20 cellular contexts compared by ENCODE assay signal in genomic region chr19:21588202-21588601, GRCh38.
DNase-seq lines count a peak whose midpoint lies in the region; ATAC-seq, FAIRE-seq and TF ChIP-seq lines count a peak whose summit lies in the region.
"Had no signal": no experiment of that assay in that cellular context is flagged by ENCODE, and none has a peak within 500 bp of the region (broad histone marks: within the 10 kb centered on the region; RNA-seq: fewer than 3 reads in every experiment).

No MANE protein-coding gene starts in this region.

- BruUV-seq in K562 (replicated peaks; lab: Mats Ljungman, UMichigan): no TSS peak

- no peaks in the 10 kb centered on the region for H3K9me1 ChIP-seq in K562 (ENCODE audit: control insufficient read depth, insufficient read depth, low read length)

- H3K9ac ChIP-seq in DND-41 (ENCODE audit: low read depth, low read length): peak overlapping the region; percentile 99
- H3K9ac ChIP-seq in K562 (ENCODE audit: insufficient read depth in 1 of 2, low read depth in 2 of 2, low read length in 2 of 2): no peak overlapping the region
- H3K9ac ChIP-seq: BLaER1 treated with 17β-estradiol and CSF1 and Interleukin-3, amounts not matched to agents 10 nM and 100 nM; GM23248 had no signal

- no peak for TF ChIP-seq CTCF in DND-41 (IDR thresholded peaks at IDR 0.05; ENCODE audit: borderline replicate concordance, extremely low read depth, low read length, poor library complexity, severe bottlenecking)
- TF ChIP-seq CTCF in K562 (IDR thresholded peaks at IDR 0.05 in 2 of 3, conservative IDR thresholded peaks at IDR 0.05 in 1 of 3; ENCODE audit: insufficient read depth in 2 of 3, low read depth in 1 of 3, low read length in 3 of 3): no peak
- no peak for TF ChIP-seq CTCF in prostate gland (IDR thresholded peaks at IDR 0.05)

- H3K4me2 ChIP-seq in DND-41 (ENCODE audit: insufficient read depth, low read length): peak overlapping the region; percentile 68
- H3K4me2 ChIP-seq in K562 (ENCODE audit: insufficient read depth, low read length): no peak overlapping the region
- H3K4me2 ChIP-seq: BLaER1 treated with 17β-estradiol and CSF1 and Interleukin-3, amounts not matched to agents 10 nM and 100 nM had no signal

- H3K27ac Mint-ChIP-seq in stimulated activated effector memory CD8-positive, alpha-beta T cell treated with anti-CD3 and anti-CD28 coated beads, Interleukin-12 subunit alpha, Interleukin-12 subunit beta, amount 100 ng/mL, for 72 hours: no peak overlapping the region
- H3K27ac Mint-ChIP-seq: B cell, HFFc6 had no signal

- TF ChIP-seq RAD21 in K562 (CRISPR knock-in tag; conservative IDR thresholded peaks at IDR 0.05 in 1 of 2, IDR thresholded peaks at IDR 0.05 in 1 of 2): no peak

- CTCF ChIA-PET in K562 (lab: Yijun Ruan, JAX; ENCODE audit: low intra/inter-chr PET ratio): no interaction called here

- H3K27me3 ChIP-seq in DND-41 (ENCODE audit: insufficient read depth, low read length, poor library complexity) (no peaks in the 10 kb centered on the region), K562 (ENCODE audit: control insufficient read depth in 2 of 2, insufficient read depth in 2 of 2, low read length in 2 of 2) (no peaks in the 10 kb centered on the region), prostate gland (replicated peaks; ENCODE audit: insufficient read depth) (no peaks in the 10 kb centered on the region)
- H3K27me3 ChIP-seq: BLaER1 treated with 17β-estradiol and CSF1 and Interleukin-3, amounts not matched to agents 10 nM and 100 nM had no signal

- ATAC-seq in DND-41 (ENCODE audit: insufficient read depth, low read depth) (no peak), K562 (no peak), left colon (peak; percentile 34)
- ATAC-seq in stimulated activated effector memory CD8-positive, alpha-beta T cell treated with anti-CD3 and anti-CD28 coated beads, Interleukin-12 subunit alpha, Interleukin-12 subunit beta, amount 100 ng/mL, for 72 hours: no peak
- ATAC-seq: HCT116 had no signal

- no peak for TF ChIP-seq EP300 in K562 (IDR thresholded peaks at IDR 0.05; ENCODE audit: low read length)

- H3K27ac ChIP-seq in DND-41 (ENCODE audit: low read length) (peak overlapping the region; percentile 99), K562 (ENCODE audit: extremely low read depth, low read depth, low read length) (no peak overlapping the region), prostate gland (no peak overlapping the region)
- H3K27ac ChIP-seq: BLaER1 treated with 17β-estradiol and CSF1 and Interleukin-3, amounts not matched to agents 10 nM and 100 nM; GM23248; HL-60 had no signal

- WGBS in K562 (ENCODE audit: insufficient coverage, low coverage, missing lambda C conversion rate): 59% methylated on average over 5 of the region's 5 CpGs
- WGBS in prostate gland: 91% methylated on average over 5 of the region's 5 CpGs

- TF ChIP-seq POLR2A in K562 (conservative IDR thresholded peaks at IDR 0.05) (no peak), prostate gland (IDR thresholded peaks at IDR 0.05) (no peak)

- in situ Hi-C loops in K562 (cut with MboI): no loop called here

- H3K79me2 ChIP-seq in DND-41 (ENCODE audit: insufficient read depth, low read length) (peaks cover 52% of the 10 kb centered on the region), K562 (ENCODE audit: control insufficient read depth, insufficient read depth, low read length) (no peaks in the 10 kb centered on the region)

- no peak for FAIRE-seq in K562 (lab: Jason Lieb, UNC)
- FAIRE-seq: GM12892, GM18507 had no signal

- H3K9me3 ChIP-seq in DND-41 (ENCODE audit: insufficient read depth, low read length, severe bottlenecking) (no peaks in the 10 kb centered on the region), K562 (replicated peaks; ENCODE audit: control insufficient read depth, insufficient read depth, low read depth, low read length) (peaks cover 3% of the 10 kb centered on the region; the same call in 1 of the 2 replicates), prostate gland (no peaks in the 10 kb centered on the region)

- H3K4me1 Mint-ChIP-seq in stimulated activated effector memory CD8-positive, alpha-beta T cell treated with anti-CD3 and anti-CD28 coated beads, Interleukin-12 subunit alpha, Interleukin-12 subunit beta, amount 100 ng/mL, for 72 hours: peaks cover 31% of the 10 kb centered on the region

- no peak overlapping the region for H2AFZ ChIP-seq in DND-41 (ENCODE audit: low read depth, low read length)
- no peak overlapping the region for H2AFZ ChIP-seq in K562 (ENCODE audit: low read depth, low read length)
- H2AFZ ChIP-seq: GM23248 had no signal

- no peak for DNase-seq in DND-41
- DNase-seq in K562 (ENCODE audit: extremely low read depth in 1 of 4, low spot score in 3 of 4): no peak
- DNase-seq in left colon: no peak
- DNase-seq in stimulated activated effector memory CD8-positive, alpha-beta T cell treated with anti-CD3 and anti-CD28 coated beads, Interleukin-12 subunit alpha, Interleukin-12 subunit beta, amount 100 ng/mL, for 72 hours (ENCODE audit: low spot score in 2 of 2): no peak
- DNase-seq in NK-92 treated with Interleukin-12 subunit alpha and Interleukin-12 subunit beta, amount 100 ng/mL, for 24 hours (lab: John Stamatoyannopoulos, UW): no peak
- DNase-seq in prostate gland (ENCODE audit: low spot score): no peak
- no peak for DNase-seq in activated CD8-positive, alpha-beta memory T cell treated with anti-CD3 and anti-CD28 coated beads, Interleukin-2, amount 50 U/mL, for 48 hours
- DNase-seq: CD8-positive, alpha-beta memory T cell; COR-L47; GDM1; GM23248; H7; HFFc6; IMR-90 had no signal

- H3K4me3 Mint-ChIP-seq in stimulated activated effector memory CD8-positive, alpha-beta T cell treated with anti-CD3 and anti-CD28 coated beads, Interleukin-12 subunit alpha, Interleukin-12 subunit beta, amount 100 ng/mL, for 72 hours: peak overlapping the region; percentile 78
- H3K4me3 Mint-ChIP-seq: B cell, HFFc6 had no signal

- POLR2A ChIA-PET in K562 (lab: Yijun Ruan, JAX): no interaction called here

- H4K20me1 ChIP-seq in DND-41 (ENCODE audit: insufficient read depth, low read length): no peaks in the 10 kb centered on the region
- no peaks in the 10 kb centered on the region for H4K20me1 ChIP-seq in K562 (replicated peaks; ENCODE audit: control insufficient read depth, insufficient read depth, low read length)
- H4K20me1 ChIP-seq: BLaER1 treated with 17β-estradiol and CSF1 and Interleukin-3, amounts not matched to agents 10 nM and 100 nM had no signal

- intact Hi-C loops in K562 (cut with micrococcal nuclease): no loop called here
- intact Hi-C loops in left colon (cut with DNase I, micrococcal nuclease): no loop called here
- intact Hi-C loops in prostate gland (cut with DNase I): no loop called here

- H3K9me3 Mint-ChIP-seq in stimulated activated effector memory CD8-positive, alpha-beta T cell treated with anti-CD3 and anti-CD28 coated beads, Interleukin-12 subunit alpha, Interleukin-12 subunit beta, amount 100 ng/mL, for 72 hours: no peaks in the 10 kb centered on the region

- H3K4me1 ChIP-seq in DND-41 (ENCODE audit: insufficient read depth, low read length) (peaks cover 53% of the 10 kb centered on the region), K562 (replicated peaks in 1 of 2; ENCODE audit: control insufficient read depth in 2 of 2, insufficient read depth in 2 of 2, low read length in 2 of 2) (peaks cover 9 to 22% of the 10 kb centered on the region in 2 experiments; a peak in 4 of 5 replicates), prostate gland (replicated peaks) (no peaks in the 10 kb centered on the region)

- no peaks in the 10 kb centered on the region for H3K36me3 Mint-ChIP-seq in stimulated activated effector memory CD8-positive, alpha-beta T cell treated with anti-CD3 and anti-CD28 coated beads, Interleukin-12 subunit alpha, Interleukin-12 subunit beta, amount 100 ng/mL, for 72 hours

- H3K4me3 ChIP-seq in DND-41 (ENCODE audit: low read depth in 1 of 2, low read length in 2 of 2) (peak overlapping the region in 1 of 2 experiments; percentile 94; a peak in 2 of 4 replicates), K562 (no peak overlapping the region), prostate gland (no peak overlapping the region)
- H3K4me3 ChIP-seq: BLaER1 treated with 17β-estradiol and CSF1 and Interleukin-3, amounts not matched to agents 10 nM and 100 nM; GM23248 had no signal

- H3K36me3 ChIP-seq in DND-41 (ENCODE audit: insufficient read depth, low read length) (peaks cover 33% of the 10 kb centered on the region), K562 (ENCODE audit: control insufficient read depth, insufficient read depth, low read length) (no peaks in the 10 kb centered on the region; the same call in 2 of the 3 replicates), prostate gland (no peaks in the 10 kb centered on the region)
- H3K36me3 ChIP-seq: BLaER1 treated with 17β-estradiol and CSF1 and Interleukin-3, amounts not matched to agents 10 nM and 100 nM had no signal

TF ChIP-seq in K562, 482 proteins besides CTCF, POLR2A, EP300 and RAD21 (continues in another document):
- TF ChIP-seq RBM22 (IDR thresholded peaks at IDR 0.05; ENCODE audit: low read depth, low read length, poor library complexity, severe bottlenecking): no peak
- TF ChIP-seq ZNF444 (CRISPR knock-in tag; IDR thresholded peaks at IDR 0.05): no peak
- TF ChIP-seq PCBP2 (IDR thresholded peaks at IDR 0.05; ENCODE audit: low read depth, low read length, poor library complexity, severe bottlenecking): no peak
